21 cellular contexts compared by ENCODE assay signal in genomic region chr10:23453465-23453864, GRCh38.
"Had no signal": no experiment of that assay in that cellular context is flagged by ENCODE, and none has a peak within 500 bp of the region (broad histone marks: within the 10 kb centered on the region; RNA-seq: fewer than 3 reads in every experiment).

No MANE protein-coding gene starts in this region.

- H3K36me3 ChIP-seq: esophagus squamous epithelium, left lung, lower lobe of right lung, pancreas, prostate gland, right lobe of liver, stomach, thoracic aorta, transverse colon had no signal

- H3K9me3 ChIP-seq: esophagus squamous epithelium, left lung, lower lobe of right lung, pancreas, prostate gland, right lobe of liver, stomach, thoracic aorta, transverse colon had no signal

- DNase-seq: effector CD4-positive, alpha-beta T cell; endodermal cell; esophagus squamous epithelium; foreskin fibroblast; immature natural killer cell; left lung; lower lobe of right lung; natural killer cell; pancreas; retina; right lobe of liver; stimulated activated CD4-positive, alpha-beta T cell treated with anti-CD3 and anti-CD28 coated beads, Interleukin-4, amount 100 ng/mL, for 24 hours; stimulated activated naive CD4-positive, alpha-beta T cell; stomach; substantia nigra; transverse colon had no signal

- H3K4me3 ChIP-seq: coronary artery, esophagus squamous epithelium, left lung, lower lobe of right lung, pancreas, prostate gland, right lobe of liver, stomach, thoracic aorta, transverse colon had no signal

- FAIRE-seq: endothelial cell of umbilical vein, keratinocyte, pancreas had no signal

- H3K27ac ChIP-seq: coronary artery, lower lobe of right lung, pancreas, prostate gland, right lobe of liver, stomach, thoracic aorta, transverse colon had no signal

- H3K27me3 ChIP-seq: esophagus squamous epithelium, left lung, pancreas, right lobe of liver, stomach, transverse colon had no signal

- H3K4me1 ChIP-seq: pancreas, prostate gland, right lobe of liver, transverse colon had no signal
